ENCODE assay signal across 25 cellular contexts in the genomic region with DNA sequence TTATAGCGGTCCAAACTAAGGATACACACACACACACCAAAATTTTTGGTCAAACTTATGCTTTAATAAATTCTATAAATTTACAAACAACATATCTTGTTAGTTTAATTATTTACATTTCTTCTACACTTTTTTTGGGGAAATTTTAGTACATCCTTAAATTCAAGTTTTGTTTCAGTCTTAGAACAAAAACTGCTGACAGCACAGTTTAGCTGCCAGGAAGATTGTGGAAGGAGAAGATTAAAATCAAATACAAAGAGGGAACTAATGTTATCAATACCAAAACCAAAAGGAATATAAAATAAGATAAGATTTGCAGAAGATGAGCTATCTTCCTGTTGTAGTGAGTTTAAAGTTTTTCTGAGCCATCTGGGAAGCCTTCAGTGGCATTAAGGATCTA.
DNase-seq lines count a peak whose midpoint lies in the region; ATAC-seq and TF ChIP-seq lines count a peak whose summit lies in the region.
"Had no signal": no experiment of that assay in that cellular context is flagged by ENCODE, and none has a peak within 500 bp of the region (broad histone marks: within the 10 kb centered on the region; RNA-seq: fewer than 3 reads in every experiment).

No MANE protein-coding gene starts in this region.

- H3K27ac ChIP-seq in IMR-90 (ENCODE audit: insufficient read depth, low read length) (no peak overlapping the region), osteoblast (ENCODE audit: low read depth, low read length) (no peak overlapping the region)
- H3K27ac ChIP-seq: 22Rv1, RWPE1, SK-N-MC had no signal

- H3K56ac ChIP-seq in IMR-90 (ENCODE audit: extremely low read depth, insufficient read depth, low read length), result no peak overlapping the region

- no peak overlapping the region for H3K4ac ChIP-seq in IMR-90 (ENCODE audit: low read depth, low read length)

- no peak overlapping the region for H3K9ac ChIP-seq in IMR-90 (ENCODE audit: low read depth, low read length)

- H3K4me3 Mint-ChIP-seq in endothelial cell (ENCODE audit: unreplicated experiment), result no peak overlapping the region
- H3K4me3 Mint-ChIP-seq: CD8-positive, alpha-beta T cell; IgD-negative memory B cell had no signal

- ATAC-seq in IMR-90 (ENCODE audit: low read depth) (no peak), GM21576 (IDR thresholded peaks at IDR 0.05; ENCODE audit: unreplicated experiment) (no peak), HG03442 (IDR thresholded peaks at IDR 0.05; ENCODE audit: unreplicated experiment) (no peak), HG02981 (IDR thresholded peaks at IDR 0.05; ENCODE audit: unreplicated experiment) (no peak)
- ATAC-seq: CD8-positive, alpha-beta T cell had no signal

- H2BK5ac ChIP-seq in IMR-90 (ENCODE audit: low read depth, low read length, poor library complexity, severe bottlenecking), result no peak overlapping the region

- H3K4me1 ChIP-seq in IMR-90 (ENCODE audit: control insufficient read depth, insufficient read depth, low read length) (no peaks in the 10 kb centered on the region), osteoblast (ENCODE audit: insufficient read depth, low read length) (peaks cover 13% of the 10 kb centered on the region)

- H4K20me1 ChIP-seq in IMR-90 (ENCODE audit: insufficient read depth, low read length) (no peaks in the 10 kb centered on the region), osteoblast (ENCODE audit: insufficient read depth, low read length) (no peaks in the 10 kb centered on the region)

- no peaks in the 10 kb centered on the region for H3K79me1 ChIP-seq in IMR-90 (ENCODE audit: low read depth in 1 of 2, low read length in 2 of 2)

- H2AFZ ChIP-seq in IMR-90 (replicated peaks; ENCODE audit: low read length, poor library complexity), result peak overlapping the region; percentile 64
- peak overlapping the region; percentile 77 for H2AFZ ChIP-seq in osteoblast (ENCODE audit: low read length)

- H3K4me3 ChIP-seq in IMR-90 (ENCODE audit: insufficient read depth, low read depth, low read length) (no peak overlapping the region), osteoblast (ENCODE audit: insufficient read depth, low read length) (no peak overlapping the region)
- H3K4me3 ChIP-seq: SK-N-MC had no signal

- TF ChIP-seq RAD21 in IMR-90 (IDR thresholded peaks at IDR 0.05; ENCODE audit: low read length), result no peak

- TF ChIP-seq POLR2A in IMR-90 (IDR thresholded peaks at IDR 0.05; ENCODE audit: low read depth, low read length), result no peak

- POLR2A ChIA-PET in IMR-90 (lab: Charles Lee; ENCODE audit: unreplicated experiment), result no interaction called here

- intact Hi-C loops in IMR-90 (cut with micrococcal nuclease), result no loop called here

- H3K27me3 ChIP-seq in IMR-90 (ENCODE audit: control insufficient read depth, insufficient read depth, low read length) (no peaks in the 10 kb centered on the region), osteoblast (ENCODE audit: insufficient read depth, low read length) (no peaks in the 10 kb centered on the region)

- no peaks in the 10 kb centered on the region for H3K9me1 ChIP-seq in IMR-90 (ENCODE audit: insufficient read depth, low read length)

- no peak overlapping the region for H2BK15ac ChIP-seq in IMR-90 (ENCODE audit: low read depth, low read length)

- no peak overlapping the region for H4K5ac ChIP-seq in IMR-90 (ENCODE audit: low read depth, low read length)

- H4K8ac ChIP-seq in IMR-90 (ENCODE audit: low read depth in 2 of 2, low read length in 2 of 2), result no peak overlapping the region

- H2BK20ac ChIP-seq in IMR-90 (ENCODE audit: low read depth, low read length), result no peak overlapping the region

- DNase-seq in NCI-H82 (lab: John Stamatoyannopoulos, UW), result peak; percentile 20
- no peak for DNase-seq in NCI-H82 treated with DMSO at 0.1 percent for 48 hours (lab: John Stamatoyannopoulos, UW; ENCODE audit: unreplicated experiment)
- no peak for DNase-seq in IMR-90
- no peak for DNase-seq in endothelial cell (ENCODE audit: low spot score)
- no peak for DNase-seq in osteoblast (ENCODE audit: insufficient read length, low spot score, missing footprints)
- DNase-seq: AML-193; C1 segment of cervical spinal cord; Calu3; CD8-positive, alpha-beta T cell; EL; GF-D8; HCEC 1CT; Karpas-422; MV-4-11; NCI-H1105 treated with DMSO at 0.1 percent for 48 hours; NCI-H1694 treated with DMSO at 0.1 percent for 48 hours; NCI-H69; SHP77 treated with DMSO at 0.1 percent for 48 hours had no signal

- peaks cover 4% of the 10 kb centered on the region for H3K27me3 Mint-ChIP-seq in endothelial cell (ENCODE audit: unreplicated experiment)
- H3K27me3 Mint-ChIP-seq: IgD-negative memory B cell had no signal

- H2BK120ac ChIP-seq in IMR-90 (ENCODE audit: low read depth, low read length), result no peak overlapping the region

- H3K4me1 Mint-ChIP-seq in endothelial cell (ENCODE audit: unreplicated experiment), result peaks cover 18% of the 10 kb centered on the region
- H3K4me1 Mint-ChIP-seq: IgD-negative memory B cell had no signal

- TF ChIP-seq CTCF in IMR-90 (conservative IDR thresholded peaks at IDR 0.05; ENCODE audit: low read depth, low read length), result no peak
- TF ChIP-seq CTCF in endothelial cell (IDR thresholded peaks at IDR 0.05; ENCODE audit: unreplicated experiment), result no peak
- TF ChIP-seq CTCF in osteoblast (IDR thresholded peaks at IDR 0.05; ENCODE audit: extremely low read depth, low read depth, low read length), result no peak

- WGBS in IMR-90 (ENCODE audit: extremely low coverage in 2 of 2, insufficient read length in 1 of 2), 2 experiments, result no CpG with 5 or more reads among the region's 1 CpG

- no peak overlapping the region for H3K23ac ChIP-seq in IMR-90 (ENCODE audit: low read depth, low read length)

- H3K36me3 Mint-ChIP-seq in endothelial cell (ENCODE audit: low read depth, unreplicated experiment), result no peaks in the 10 kb centered on the region
- H3K36me3 Mint-ChIP-seq: CD8-positive, alpha-beta T cell; IgD-negative memory B cell had no signal

- no TSS peak for BruUV-seq in IMR-90 (replicated peaks; lab: Mats Ljungman, UMichigan)

- dilution Hi-C loops in IMR-90 (cut with HindIII; ENCODE audit: low sequenced_read_pairs, unreplicated experiment), result no loop called here

- no peaks in the 10 kb centered on the region for H3K9me3 ChIP-seq in IMR-90 (ENCODE audit: control insufficient read depth, insufficient read depth, low read length)
- no peaks in the 10 kb centered on the region for H3K9me3 ChIP-seq in osteoblast (ENCODE audit: low read depth, low read length)

- H3K14ac ChIP-seq in IMR-90 (replicated peaks; ENCODE audit: low read depth, low read length), result no peak overlapping the region

- H3K4me2 ChIP-seq in IMR-90 (ENCODE audit: low read depth, low read length), result peak overlapping the region; percentile 54; the same call in 1 of the 2 replicates
- no peak overlapping the region for H3K4me2 ChIP-seq in osteoblast (ENCODE audit: insufficient read depth, low read length)

- no peak overlapping the region for H2AK5ac ChIP-seq in IMR-90 (ENCODE audit: low read depth, low read length)

- H3K36me3 ChIP-seq in IMR-90 (ENCODE audit: control insufficient read depth, insufficient read depth, low read length), result no peaks in the 10 kb centered on the region
- no peaks in the 10 kb centered on the region for H3K36me3 ChIP-seq in osteoblast (ENCODE audit: insufficient read depth, low read length)

- H3K79me2 ChIP-seq in osteoblast (ENCODE audit: insufficient read depth, low read length), result no peaks in the 10 kb centered on the region

- no peak overlapping the region for H2AK9ac ChIP-seq in IMR-90 (replicated peaks; ENCODE audit: low read depth, low read length, poor library complexity)

- in situ Hi-C loops in IMR-90 (cut with MboI; ENCODE audit: low sequenced_read_pairs), result no loop called here

- peak overlapping the region; percentile 14 for H3K27ac Mint-ChIP-seq in endothelial cell (ENCODE audit: unreplicated experiment)
- H3K27ac Mint-ChIP-seq: CD8-positive, alpha-beta T cell; IgD-negative memory B cell had no signal

- H3K9me3 Mint-ChIP-seq in endothelial cell (ENCODE audit: unreplicated experiment), result no peaks in the 10 kb centered on the region
- H3K9me3 Mint-ChIP-seq: IgD-negative memory B cell had no signal

- no peak overlapping the region for H4K91ac ChIP-seq in IMR-90 (ENCODE audit: insufficient read depth, low read depth, low read length)

- no peak overlapping the region for H3K18ac ChIP-seq in IMR-90 (ENCODE audit: low read depth, low read length)

- CTCF ChIA-PET in IMR-90 (lab: Yijun Ruan, JAX), result interaction anchor here (0.7 kb wide), 1 partner anchor 16 kb away, joined by 3 read pairs; no protein-coding TSS in a partner anchor

TF ChIP-seq in IMR-90, 13 proteins besides CTCF, POLR2A, EP300 and RAD21:
- no peak for TF ChIP-seq RCOR1 (IDR thresholded peaks at IDR 0.05; ENCODE audit: insufficient replicate concordance, low read length)
- TF ChIP-seq MAFK (IDR thresholded peaks at IDR 0.05; ENCODE audit: low read depth, low read length), result peak; percentile 95
